ENCODE assay signal across 1 cellular context in genomic region chr12:108614639-108615038, GRCh38.
TF ChIP-seq lines count a peak whose summit lies in the region.

No MANE protein-coding gene starts in this region.

TF ChIP-seq in HepG2, 621 proteins besides CTCF, POLR2A, EP300 and RAD21:
- no peak for TF ChIP-seq ATRX (CRISPR knock-in tag; IDR thresholded peaks at IDR 0.05; ENCODE audit: borderline replicate concordance)
- TF ChIP-seq, protein P1, sequence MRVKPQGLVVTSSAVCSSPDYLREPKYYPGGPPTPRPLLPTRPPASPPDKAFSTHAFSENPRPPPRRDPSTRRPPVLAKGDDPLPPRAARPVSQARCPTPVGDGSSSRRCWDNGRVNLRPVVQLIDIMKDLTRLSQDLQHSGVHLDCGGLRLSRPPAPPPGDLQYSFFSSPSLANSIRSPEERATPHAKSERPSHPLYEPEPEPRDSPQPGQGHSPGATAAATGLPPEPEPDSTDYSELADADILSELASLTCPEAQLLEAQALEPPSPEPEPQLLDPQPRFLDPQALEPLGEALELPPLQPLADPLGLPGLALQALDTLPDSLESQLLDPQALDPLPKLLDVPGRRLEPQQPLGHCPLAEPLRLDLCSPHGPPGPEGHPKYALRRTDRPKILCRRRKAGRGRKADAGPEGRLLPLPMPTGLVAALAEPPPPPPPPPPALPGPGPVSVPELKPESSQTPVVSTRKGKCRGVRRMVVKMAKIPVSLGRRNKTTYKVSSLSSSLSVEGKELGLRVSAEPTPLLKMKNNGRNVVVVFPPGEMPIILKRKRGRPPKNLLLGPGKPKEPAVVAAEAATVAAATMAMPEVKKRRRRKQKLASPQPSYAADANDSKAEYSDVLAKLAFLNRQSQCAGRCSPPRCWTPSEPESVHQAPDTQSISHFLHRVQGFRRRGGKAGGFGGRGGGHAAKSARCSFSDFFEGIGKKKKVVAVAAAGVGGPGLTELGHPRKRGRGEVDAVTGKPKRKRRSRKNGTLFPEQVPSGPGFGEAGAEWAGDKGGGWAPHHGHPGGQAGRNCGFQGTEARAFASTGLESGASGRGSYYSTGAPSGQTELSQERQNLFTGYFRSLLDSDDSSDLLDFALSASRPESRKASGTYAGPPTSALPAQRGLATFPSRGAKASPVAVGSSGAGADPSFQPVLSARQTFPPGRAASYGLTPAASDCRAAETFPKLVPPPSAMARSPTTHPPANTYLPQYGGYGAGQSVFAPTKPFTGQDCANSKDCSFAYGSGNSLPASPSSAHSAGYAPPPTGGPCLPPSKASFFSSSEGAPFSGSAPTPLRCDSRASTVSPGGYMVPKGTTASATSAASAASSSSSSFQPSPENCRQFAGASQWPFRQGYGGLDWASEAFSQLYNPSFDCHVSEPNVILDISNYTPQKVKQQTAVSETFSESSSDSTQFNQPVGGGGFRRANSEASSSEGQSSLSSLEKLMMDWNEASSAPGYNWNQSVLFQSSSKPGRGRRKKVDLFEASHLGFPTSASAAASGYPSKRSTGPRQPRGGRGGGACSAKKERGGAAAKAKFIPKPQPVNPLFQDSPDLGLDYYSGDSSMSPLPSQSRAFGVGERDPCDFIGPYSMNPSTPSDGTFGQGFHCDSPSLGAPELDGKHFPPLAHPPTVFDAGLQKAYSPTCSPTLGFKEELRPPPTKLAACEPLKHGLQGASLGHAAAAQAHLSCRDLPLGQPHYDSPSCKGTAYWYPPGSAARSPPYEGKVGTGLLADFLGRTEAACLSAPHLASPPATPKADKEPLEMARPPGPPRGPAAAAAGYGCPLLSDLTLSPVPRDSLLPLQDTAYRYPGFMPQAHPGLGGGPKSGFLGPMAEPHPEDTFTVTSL (CRISPR knock-in tag; IDR thresholded peaks at IDR 0.05; ENCODE audit: borderline replicate concordance) = no peak
- TF ChIP-seq, protein P2, sequence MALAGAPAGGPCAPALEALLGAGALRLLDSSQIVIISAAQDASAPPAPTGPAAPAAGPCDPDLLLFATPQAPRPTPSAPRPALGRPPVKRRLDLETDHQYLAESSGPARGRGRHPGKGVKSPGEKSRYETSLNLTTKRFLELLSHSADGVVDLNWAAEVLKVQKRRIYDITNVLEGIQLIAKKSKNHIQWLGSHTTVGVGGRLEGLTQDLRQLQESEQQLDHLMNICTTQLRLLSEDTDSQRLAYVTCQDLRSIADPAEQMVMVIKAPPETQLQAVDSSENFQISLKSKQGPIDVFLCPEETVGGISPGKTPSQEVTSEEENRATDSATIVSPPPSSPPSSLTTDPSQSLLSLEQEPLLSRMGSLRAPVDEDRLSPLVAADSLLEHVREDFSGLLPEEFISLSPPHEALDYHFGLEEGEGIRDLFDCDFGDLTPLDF (CRISPR knock-in tag; IDR thresholded peaks at IDR 0.05) = no peak
- no peak for TF ChIP-seq SOX13 (IDR thresholded peaks at IDR 0.05)
- no peak for TF ChIP-seq SOX13 (CRISPR knock-in tag; conservative IDR thresholded peaks at IDR 0.05 in 1 of 2, IDR thresholded peaks at IDR 0.05 in 1 of 2)
- no peak for TF ChIP-seq FOXC1 (CRISPR knock-in tag; IDR thresholded peaks at IDR 0.05; ENCODE audit: borderline replicate concordance)
- no peak for TF ChIP-seq SIN3A (IDR thresholded peaks at IDR 0.05; ENCODE audit: borderline replicate concordance, low read depth, low read length)
- no peak for TF ChIP-seq ZNF646 (CRISPR knock-in tag; IDR thresholded peaks at IDR 0.05)
- TF ChIP-seq GATA4 (IDR thresholded peaks at IDR 0.05; ENCODE audit: borderline replicate concordance, low read depth) = no peak
- TF ChIP-seq LCORL (IDR thresholded peaks at IDR 0.05) = no peak
- TF ChIP-seq LCORL (CRISPR knock-in tag; IDR thresholded peaks at IDR 0.05) = no peak
- TF ChIP-seq ZBTB7A (CRISPR knock-in tag; IDR thresholded peaks at IDR 0.05) = no peak
- TF ChIP-seq SALL1 (CRISPR knock-in tag; IDR thresholded peaks at IDR 0.05) = no peak
- TF ChIP-seq, protein P3, sequence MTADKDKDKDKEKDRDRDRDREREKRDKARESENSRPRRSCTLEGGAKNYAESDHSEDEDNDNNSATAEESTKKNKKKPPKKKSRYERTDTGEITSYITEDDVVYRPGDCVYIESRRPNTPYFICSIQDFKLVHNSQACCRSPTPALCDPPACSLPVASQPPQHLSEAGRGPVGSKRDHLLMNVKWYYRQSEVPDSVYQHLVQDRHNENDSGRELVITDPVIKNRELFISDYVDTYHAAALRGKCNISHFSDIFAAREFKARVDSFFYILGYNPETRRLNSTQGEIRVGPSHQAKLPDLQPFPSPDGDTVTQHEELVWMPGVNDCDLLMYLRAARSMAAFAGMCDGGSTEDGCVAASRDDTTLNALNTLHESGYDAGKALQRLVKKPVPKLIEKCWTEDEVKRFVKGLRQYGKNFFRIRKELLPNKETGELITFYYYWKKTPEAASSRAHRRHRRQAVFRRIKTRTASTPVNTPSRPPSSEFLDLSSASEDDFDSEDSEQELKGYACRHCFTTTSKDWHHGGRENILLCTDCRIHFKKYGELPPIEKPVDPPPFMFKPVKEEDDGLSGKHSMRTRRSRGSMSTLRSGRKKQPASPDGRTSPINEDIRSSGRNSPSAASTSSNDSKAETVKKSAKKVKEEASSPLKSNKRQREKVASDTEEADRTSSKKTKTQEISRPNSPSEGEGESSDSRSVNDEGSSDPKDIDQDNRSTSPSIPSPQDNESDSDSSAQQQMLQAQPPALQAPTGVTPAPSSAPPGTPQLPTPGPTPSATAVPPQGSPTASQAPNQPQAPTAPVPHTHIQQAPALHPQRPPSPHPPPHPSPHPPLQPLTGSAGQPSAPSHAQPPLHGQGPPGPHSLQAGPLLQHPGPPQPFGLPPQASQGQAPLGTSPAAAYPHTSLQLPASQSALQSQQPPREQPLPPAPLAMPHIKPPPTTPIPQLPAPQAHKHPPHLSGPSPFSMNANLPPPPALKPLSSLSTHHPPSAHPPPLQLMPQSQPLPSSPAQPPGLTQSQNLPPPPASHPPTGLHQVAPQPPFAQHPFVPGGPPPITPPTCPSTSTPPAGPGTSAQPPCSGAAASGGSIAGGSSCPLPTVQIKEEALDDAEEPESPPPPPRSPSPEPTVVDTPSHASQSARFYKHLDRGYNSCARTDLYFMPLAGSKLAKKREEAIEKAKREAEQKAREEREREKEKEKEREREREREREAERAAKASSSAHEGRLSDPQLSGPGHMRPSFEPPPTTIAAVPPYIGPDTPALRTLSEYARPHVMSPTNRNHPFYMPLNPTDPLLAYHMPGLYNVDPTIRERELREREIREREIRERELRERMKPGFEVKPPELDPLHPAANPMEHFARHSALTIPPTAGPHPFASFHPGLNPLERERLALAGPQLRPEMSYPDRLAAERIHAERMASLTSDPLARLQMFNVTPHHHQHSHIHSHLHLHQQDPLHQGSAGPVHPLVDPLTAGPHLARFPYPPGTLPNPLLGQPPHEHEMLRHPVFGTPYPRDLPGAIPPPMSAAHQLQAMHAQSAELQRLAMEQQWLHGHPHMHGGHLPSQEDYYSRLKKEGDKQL (CRISPR knock-in tag; IDR thresholded peaks at IDR 0.05; ENCODE audit: low read depth) = no peak
- no peak for TF ChIP-seq RBM39 (IDR thresholded peaks at IDR 0.05; ENCODE audit: low read depth, low read length, poor library complexity, severe bottlenecking)
- TF ChIP-seq MYC (CRISPR knock-in tag; IDR thresholded peaks at IDR 0.05; ENCODE audit: borderline replicate concordance) = no peak
- TF ChIP-seq, protein P4, sequence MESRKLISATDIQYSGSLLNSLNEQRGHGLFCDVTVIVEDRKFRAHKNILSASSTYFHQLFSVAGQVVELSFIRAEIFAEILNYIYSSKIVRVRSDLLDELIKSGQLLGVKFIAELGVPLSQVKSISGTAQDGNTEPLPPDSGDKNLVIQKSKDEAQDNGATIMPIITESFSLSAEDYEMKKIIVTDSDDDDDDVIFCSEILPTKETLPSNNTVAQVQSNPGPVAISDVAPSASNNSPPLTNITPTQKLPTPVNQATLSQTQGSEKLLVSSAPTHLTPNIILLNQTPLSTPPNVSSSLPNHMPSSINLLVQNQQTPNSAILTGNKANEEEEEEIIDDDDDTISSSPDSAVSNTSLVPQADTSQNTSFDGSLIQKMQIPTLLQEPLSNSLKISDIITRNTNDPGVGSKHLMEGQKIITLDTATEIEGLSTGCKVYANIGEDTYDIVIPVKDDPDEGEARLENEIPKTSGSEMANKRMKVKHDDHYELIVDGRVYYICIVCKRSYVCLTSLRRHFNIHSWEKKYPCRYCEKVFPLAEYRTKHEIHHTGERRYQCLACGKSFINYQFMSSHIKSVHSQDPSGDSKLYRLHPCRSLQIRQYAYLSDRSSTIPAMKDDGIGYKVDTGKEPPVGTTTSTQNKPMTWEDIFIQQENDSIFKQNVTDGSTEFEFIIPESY (CRISPR knock-in tag; IDR thresholded peaks at IDR 0.05) = no peak
- TF ChIP-seq MLX (CRISPR knock-in tag; IDR thresholded peaks at IDR 0.05) = no peak
- TF ChIP-seq ZNF20 (CRISPR knock-in tag; IDR thresholded peaks at IDR 0.05) = no peak
